ENCODE assay signal across 8 cellular contexts in genomic region chr16:9901-10665, GRCh38. TPM values are rescaled to one million over a fixed set of nuclear protein-coding genes. Genes with fewer than 3 reads are reported as not detected.
DNase-seq lines count a peak whose midpoint lies in the region; ATAC-seq, FAIRE-seq and TF ChIP-seq lines count a peak whose summit lies in the region.

No MANE protein-coding gene starts in this region.

- no peaks in the 10 kb centered on the region for H3K9me3 ChIP-seq in T-helper 17 cell (ENCODE audit: control insufficient read depth, low read length, poor library complexity, severe bottlenecking)

- peak; percentile 94 for ATAC-seq in T-helper 17 cell
- ATAC-seq in stimulated activated naive B cell treated with anti-CD40 and anti-IgM and Interleukin-4, amounts not matched to agents 10 μg/mL and 1 μg/mL and 100 μg/mL, for 72 hours (replicated peaks), result peak; percentile 78 to 94

- H3K36me3 Mint-ChIP-seq in T-helper 17 cell (ENCODE audit: low read depth) (no peaks in the 10 kb centered on the region), glutamatergic neuron (ENCODE audit: unreplicated experiment) (no peaks in the 10 kb centered on the region)
- H3K36me3 Mint-ChIP-seq in stimulated activated naive B cell treated with anti-CD40 and anti-IgM and Interleukin-4, amounts not matched to agents 10 μg/mL and 1 μg/mL and 100 μg/mL, for 72 hours, result no peaks in the 10 kb centered on the region

- H3K4me1 Mint-ChIP-seq in T-helper 17 cell, result peaks cover 2% of the 10 kb centered on the region
- H3K4me1 Mint-ChIP-seq in glutamatergic neuron (ENCODE audit: low read depth, unreplicated experiment), result no peaks in the 10 kb centered on the region
- no peaks in the 10 kb centered on the region for H3K4me1 Mint-ChIP-seq in stimulated activated naive B cell treated with anti-CD40 and anti-IgM and Interleukin-4, amounts not matched to agents 10 μg/mL and 1 μg/mL and 100 μg/mL, for 72 hours

- H3K27ac Mint-ChIP-seq in T-helper 17 cell (no peak overlapping the region), glutamatergic neuron (ENCODE audit: unreplicated experiment) (peak overlapping the region; percentile 38)
- no peak overlapping the region for H3K27ac Mint-ChIP-seq in stimulated activated naive B cell treated with anti-CD40 and anti-IgM and Interleukin-4, amounts not matched to agents 10 μg/mL and 1 μg/mL and 100 μg/mL, for 72 hours

- H3K9me3 Mint-ChIP-seq in glutamatergic neuron (ENCODE audit: unreplicated experiment), result peaks cover 2% of the 10 kb centered on the region
- no peaks in the 10 kb centered on the region for H3K9me3 Mint-ChIP-seq in stimulated activated naive B cell treated with anti-CD40 and anti-IgM and Interleukin-4, amounts not matched to agents 10 μg/mL and 1 μg/mL and 100 μg/mL, for 72 hours

- peak; percentile 70 for DNase-seq in activated CD8-positive, alpha-beta memory T cell treated with anti-CD3 and anti-CD28 coated beads, Interleukin-2, amount 50 U/mL, for 48 hours
- DNase-seq in activated CD8-positive, alpha-beta memory T cell treated with anti-CD3 and anti-CD28 coated beads, Interleukin-2, amount 50 U/mL, for 4 hours, result no peak
- DNase-seq in T-helper 17 cell (peak in 1 of 3 donors; percentile 22), glutamatergic neuron (no peak), HTR-8/SVneo (ENCODE audit: insufficient read length, low spot score) (no peak), NCI-H146 (lab: John Stamatoyannopoulos, UW) (no peak)
- DNase-seq in stimulated activated naive B cell treated with anti-CD40 and anti-IgM and Interleukin-4, amounts not matched to agents 10 μg/mL and 1 μg/mL and 100 μg/mL, for 72 hours, result no peak
- no peak for DNase-seq in central memory CD4-positive, alpha-beta T cell

- H3K27me3 Mint-ChIP-seq in T-helper 17 cell (no peaks in the 10 kb centered on the region), glutamatergic neuron (ENCODE audit: unreplicated experiment) (no peaks in the 10 kb centered on the region)
- H3K27me3 Mint-ChIP-seq in stimulated activated naive B cell treated with anti-CD40 and anti-IgM and Interleukin-4, amounts not matched to agents 10 μg/mL and 1 μg/mL and 100 μg/mL, for 72 hours, result no peaks in the 10 kb centered on the region

- peak overlapping the region; percentile 52 for H3K4me3 Mint-ChIP-seq in T-helper 17 cell
- peak overlapping the region; percentile 69 for H3K4me3 Mint-ChIP-seq in glutamatergic neuron (ENCODE audit: unreplicated experiment)
- H3K4me3 Mint-ChIP-seq in stimulated activated naive B cell treated with anti-CD40 and anti-IgM and Interleukin-4, amounts not matched to agents 10 μg/mL and 1 μg/mL and 100 μg/mL, for 72 hours, result peak overlapping the region; percentile 67 to 74

- no peak for TF ChIP-seq CTCF in glutamatergic neuron (IDR thresholded peaks at IDR 0.05; ENCODE audit: partially characterized antibody, unreplicated experiment)

- no peak for FAIRE-seq in HTR-8/SVneo (lab: Jason Lieb, UNC)

RNA-seq across cellular contexts. Expression of gene POLR3K, which starts 43.3 kb away (rescaled TPM):
- total RNA-seq in T-helper 17 cell (10 to 100 TPM in 1 of 2 donors, 1 to 10 TPM in 1; 6.3 to 10.6 TPM), glutamatergic neuron (ENCODE audit: unreplicated experiment) (10.2 TPM)

RNA-seq across cellular contexts. Expression of gene SNRNP25, which starts 43.5 kb away (rescaled TPM):
- 1 to 10 TPM; 6.5 to 7.3 TPM for total RNA-seq in T-helper 17 cell
- total RNA-seq in glutamatergic neuron (ENCODE audit: unreplicated experiment), result 21.5 TPM
